9 cellular contexts compared by ENCODE assay signal in genomic region chrX:54248309-54248708, GRCh38.
DNase-seq lines count a peak whose midpoint lies in the region; ATAC-seq, FAIRE-seq and TF ChIP-seq lines count a peak whose summit lies in the region.
"Had no signal": no experiment of that assay in that cellular context is flagged by ENCODE, and none has a peak within 500 bp of the region (broad histone marks: within the 10 kb centered on the region; RNA-seq: fewer than 3 reads in every experiment).

No MANE protein-coding gene starts in this region.

- ATAC-seq in CD8-positive, alpha-beta T cell = no peak
- ATAC-seq in HG03280 (IDR thresholded peaks at IDR 0.05; ENCODE audit: unreplicated experiment) = no peak

- H3K4me2 ChIP-seq in SK-N-SH = no peak overlapping the region

- no peak for DNase-seq in CD8-positive, alpha-beta T cell
- DNase-seq in HPDE6-E6E7 (ENCODE audit: extremely low spot score) (peak; percentile 28), SK-N-SH (no peak), coronary artery (ENCODE audit: low spot score) (no peak), cerebellar nuclear complex (lab: John Stamatoyannopoulos, UW) (no peak), ecto neural progenitor cell (ENCODE audit: low spot score) (no peak)

- no peaks in the 10 kb centered on the region for H3F3A ChIP-seq in SK-N-SH (replicated peaks; ENCODE audit: insufficient read depth)

- no peak overlapping the region for H3K9ac ChIP-seq in SK-N-SH

- CTCF ChIA-PET in CD8-positive, alpha-beta T cell (lab: Charles Lee) = no interaction called here
- CTCF ChIA-PET in SK-N-SH (lab: Yijun Ruan, JAX) = interaction anchor here (1.0 to 1.5 kb wide), 4 partner anchors 8 to 191 kb away, joined by 3 to 5 read pairs (median 3); no protein-coding TSS in a partner anchor

- intact Hi-C loops in CD8-positive, alpha-beta T cell (cut with DNase I, micrococcal nuclease) = loop anchor here (2.0 to 5.0 kb wide), 2 partner anchors 538 to 539 kb away; no protein-coding TSS in a partner anchor

- H3K4me1 Mint-ChIP-seq in CD8-positive, alpha-beta T cell (ENCODE audit: low read depth) = no peaks in the 10 kb centered on the region

- FAIRE-seq in islet of Langerhans (lab: Jason Lieb, UNC) = peak; percentile 99

- POLR2A ChIA-PET in CD8-positive, alpha-beta T cell (lab: Charles Lee) = interaction anchor here (1.0 kb wide), 1 partner anchor 281 kb away, joined by 5 read pairs; no protein-coding TSS in a partner anchor
- POLR2A ChIA-PET in SK-N-SH (lab: Yijun Ruan, JAX) = no interaction called here

- TF ChIP-seq RAD21 in SK-N-SH (IDR thresholded peaks at IDR 0.05; ENCODE audit: low read length) = peak; percentile 59

- no peaks in the 10 kb centered on the region for H3K4me1 ChIP-seq in CD8-positive, alpha-beta T cell (ENCODE audit: insufficient read depth, low read length)
- H3K4me1 ChIP-seq in SK-N-SH (ENCODE audit: control insufficient read depth in 1 of 2, insufficient read depth in 2 of 2, low read depth in 1 of 2, low read length in 1 of 2) = no peaks in the 10 kb centered on the region

- no peaks in the 10 kb centered on the region for H3K9me2 ChIP-seq in SK-N-SH

- no peaks in the 10 kb centered on the region for H3K9me3 ChIP-seq in CD8-positive, alpha-beta T cell (ENCODE audit: low read length)
- no peaks in the 10 kb centered on the region for H3K9me3 ChIP-seq in SK-N-SH

- TF ChIP-seq EP300 in SK-N-SH (IDR thresholded peaks at IDR 0.05; ENCODE audit: borderline replicate concordance in 1 of 2, low read depth in 1 of 2, low read length in 1 of 2) = no peak

- TF ChIP-seq CTCF in CD8-positive, alpha-beta T cell (IDR thresholded peaks at IDR 0.05) = peak; percentile 21
- TF ChIP-seq CTCF in SK-N-SH (IDR thresholded peaks at IDR 0.05) (peak; percentile 55), coronary artery (IDR thresholded peaks at IDR 0.05) (no peak)

- H3K79me2 ChIP-seq in SK-N-SH (ENCODE audit: insufficient read depth) = no peaks in the 10 kb centered on the region

- peaks cover 2% of the 10 kb centered on the region for H3K27me3 Mint-ChIP-seq in CD8-positive, alpha-beta T cell (ENCODE audit: low read depth)
- H3K27me3 Mint-ChIP-seq: stimulated activated naive CD8-positive, alpha-beta T cell treated with anti-CD3 and anti-CD28 coated beads, Interleukin-15, Interleukin-2, amounts not matched to agents 100 ng/mL and 50 ng/mL, for 24 hours had no signal

- no peak overlapping the region for H3K27ac ChIP-seq in CD8-positive, alpha-beta T cell (ENCODE audit: low read depth, low read length)
- H3K27ac ChIP-seq in SK-N-SH (ENCODE audit: low read depth in 2 of 2, low read length in 1 of 2) (no peak overlapping the region), coronary artery (no peak overlapping the region)

- no peaks in the 10 kb centered on the region for H3K9me3 Mint-ChIP-seq in CD8-positive, alpha-beta T cell
- H3K9me3 Mint-ChIP-seq: stimulated activated naive CD8-positive, alpha-beta T cell treated with anti-CD3 and anti-CD28 coated beads, Interleukin-15, Interleukin-2, amounts not matched to agents 100 ng/mL and 50 ng/mL, for 24 hours had no signal

- no peak overlapping the region for H3K27ac Mint-ChIP-seq in CD8-positive, alpha-beta T cell
- H3K27ac Mint-ChIP-seq: stimulated activated naive CD8-positive, alpha-beta T cell treated with anti-CD3 and anti-CD28 coated beads, Interleukin-15, Interleukin-2, amounts not matched to agents 100 ng/mL and 50 ng/mL, for 24 hours had no signal

- H4K20me1 ChIP-seq in SK-N-SH (ENCODE audit: insufficient read depth) = no peaks in the 10 kb centered on the region

- 26% methylated on average over 1 of the region's 1 CpG for WGBS in SK-N-SH (ENCODE audit: low lambda C conversion rate)

- H2AFZ ChIP-seq in SK-N-SH (ENCODE audit: low read depth) = no peak overlapping the region

- H3K4me3 Mint-ChIP-seq in CD8-positive, alpha-beta T cell = no peak overlapping the region
- H3K4me3 Mint-ChIP-seq: stimulated activated naive CD8-positive, alpha-beta T cell treated with anti-CD3 and anti-CD28 coated beads, Interleukin-15, Interleukin-2, amounts not matched to agents 100 ng/mL and 50 ng/mL, for 24 hours had no signal

- no peaks in the 10 kb centered on the region for H3K36me3 ChIP-seq in CD8-positive, alpha-beta T cell (ENCODE audit: insufficient read depth, low read length)
- H3K36me3 ChIP-seq in SK-N-SH (replicated peaks in 1 of 2; ENCODE audit: control insufficient read depth in 1 of 2, insufficient read depth in 2 of 2, low read length in 1 of 2) = no peaks in the 10 kb centered on the region

- H3K36me3 Mint-ChIP-seq in CD8-positive, alpha-beta T cell = no peaks in the 10 kb centered on the region

- H3K27me3 ChIP-seq in CD8-positive, alpha-beta T cell (ENCODE audit: insufficient read depth, low read length) = no peaks in the 10 kb centered on the region
- no peaks in the 10 kb centered on the region; the same call in 1 of the 2 replicates for H3K27me3 ChIP-seq in SK-N-SH (ENCODE audit: insufficient read depth)

- no peak overlapping the region for H3K4me3 ChIP-seq in CD8-positive, alpha-beta T cell (ENCODE audit: low read depth, low read length)
- H3K4me3 ChIP-seq in SK-N-SH (ENCODE audit: low read depth in 2 of 2, low read length in 1 of 2) (no peak overlapping the region), coronary artery (no peak overlapping the region)

TF ChIP-seq in SK-N-SH, 30 proteins besides CTCF, POLR2A, EP300 and RAD21:
- TF ChIP-seq SMC3 (IDR thresholded peaks at IDR 0.05; ENCODE audit: low read depth, low read length) (peak; percentile 44), MAX (IDR thresholded peaks at IDR 0.05; ENCODE audit: low read depth) (no peak), POLR2AphosphoS5 (IDR thresholded peaks at IDR 0.05; ENCODE audit: low read depth, low read length) (no peak)
